Comparison of ENCODE assay signal across 1 cellular context in the genomic region with DNA sequence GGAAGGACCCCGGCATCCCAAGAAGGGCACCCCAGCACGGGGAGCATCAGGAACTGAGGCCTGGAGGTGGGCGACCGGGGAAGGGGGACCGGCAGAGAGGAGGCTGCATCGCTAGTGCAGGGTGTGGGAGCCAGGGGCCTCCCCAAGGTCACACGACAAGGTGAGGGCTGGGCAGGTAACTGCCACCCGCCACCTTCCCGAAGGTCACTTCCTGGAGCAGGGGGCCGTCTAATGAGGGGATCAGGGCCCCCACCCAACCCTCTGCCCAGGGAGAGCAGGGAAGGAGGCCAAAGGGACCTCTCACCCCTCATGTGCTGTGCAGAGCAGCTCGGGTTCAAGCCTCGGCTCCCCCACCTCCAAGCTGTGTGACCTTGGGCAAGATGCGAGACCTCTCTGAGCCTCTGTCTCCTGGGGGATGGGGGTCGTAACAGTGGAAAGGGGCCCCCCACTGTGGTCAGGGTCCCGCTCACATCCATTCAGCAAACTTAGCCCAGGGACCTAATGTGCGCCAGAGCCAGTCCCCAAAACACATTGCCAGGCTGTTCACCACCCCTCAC.
TF ChIP-seq lines count a peak whose summit lies in the region.

No MANE protein-coding gene starts in this region.

TF ChIP-seq in A549, 52 proteins besides CTCF, POLR2A, EP300 and RAD21 (continued from another document):
- TF ChIP-seq, protein P1, sequence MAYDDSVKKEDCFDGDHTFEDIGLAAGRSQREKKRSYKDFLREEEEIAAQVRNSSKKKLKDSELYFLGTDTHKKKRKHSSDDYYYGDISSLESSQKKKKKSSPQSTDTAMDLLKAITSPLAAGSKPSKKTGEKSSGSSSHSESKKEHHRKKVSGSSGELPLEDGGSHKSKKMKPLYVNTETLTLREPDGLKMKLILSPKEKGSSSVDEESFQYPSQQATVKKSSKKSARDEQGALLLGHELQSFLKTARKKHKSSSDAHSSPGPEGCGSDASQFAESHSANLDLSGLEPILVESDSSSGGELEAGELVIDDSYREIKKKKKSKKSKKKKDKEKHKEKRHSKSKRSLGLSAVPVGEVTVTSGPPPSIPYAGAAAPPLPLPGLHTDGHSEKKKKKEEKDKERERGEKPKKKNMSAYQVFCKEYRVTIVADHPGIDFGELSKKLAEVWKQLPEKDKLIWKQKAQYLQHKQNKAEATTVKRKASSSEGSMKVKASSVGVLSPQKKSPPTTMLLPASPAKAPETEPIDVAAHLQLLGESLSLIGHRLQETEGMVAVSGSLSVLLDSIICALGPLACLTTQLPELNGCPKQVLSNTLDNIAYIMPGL (CRISPR knock-in tag; IDR thresholded peaks at IDR 0.05; ENCODE audit: borderline replicate concordance), result no peak
- TF ChIP-seq ZSCAN20 (CRISPR knock-in tag; IDR thresholded peaks at IDR 0.05), result no peak
